8 cellular contexts compared by ENCODE assay signal in the genomic region with DNA sequence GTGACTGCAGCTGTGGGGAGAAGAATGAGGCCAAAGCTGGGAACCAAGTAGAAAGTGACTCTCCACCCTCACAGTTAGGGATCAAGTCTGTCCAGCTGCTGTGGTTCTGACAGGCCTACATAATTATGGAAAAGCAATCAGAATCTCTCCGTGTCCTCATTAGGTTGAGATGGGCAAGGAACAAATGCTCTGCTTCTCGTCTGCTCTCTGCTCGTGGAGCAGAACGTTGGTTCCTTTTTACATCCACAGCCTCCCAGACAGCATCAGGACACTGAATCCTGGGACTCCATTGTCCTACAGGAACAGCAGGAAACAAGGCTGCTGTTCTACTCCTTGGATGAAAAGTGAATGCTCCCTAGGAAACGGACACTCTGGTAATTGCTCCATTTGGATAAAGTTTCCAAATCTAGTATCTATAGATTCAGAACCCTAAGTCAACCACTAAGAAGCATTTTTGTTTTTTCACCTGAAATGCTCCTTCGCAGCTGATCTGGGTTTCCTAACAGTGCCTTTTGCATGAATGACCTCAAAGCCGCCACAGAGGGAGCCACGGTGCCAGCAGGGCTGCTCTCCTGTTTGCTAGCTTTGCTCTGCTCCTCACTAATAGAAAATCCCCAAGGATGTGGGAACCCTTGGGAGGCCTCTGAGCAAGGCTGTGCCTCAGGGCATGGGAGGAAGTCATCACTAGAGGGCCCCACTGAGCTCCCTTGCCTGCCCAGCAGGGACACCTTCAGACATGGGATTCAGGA.
DNase-seq lines count a peak whose midpoint lies in the region; ATAC-seq, FAIRE-seq and TF ChIP-seq lines count a peak whose summit lies in the region.

No MANE protein-coding gene starts in this region.

- peaks cover 4% of the 10 kb centered on the region; the same call in 1 of the 2 replicates for H3K4me1 ChIP-seq in HepG2 (ENCODE audit: insufficient read depth, low read length)
- no peaks in the 10 kb centered on the region for H3K4me1 ChIP-seq in tibial nerve

- intact Hi-C loops in HepG2 (cut with micrococcal nuclease; ENCODE audit: unreplicated experiment), result loop anchor here (1.0 to 5.0 kb wide), 4 partner anchors 103 to 379 kb away; a partner anchor contains a TSS

- no peaks in the 10 kb centered on the region for H3K9me3 ChIP-seq in HepG2 (ENCODE audit: low read length)
- no peaks in the 10 kb centered on the region for H3K9me3 ChIP-seq in tibial nerve

- H3K27ac ChIP-seq in HepG2 (ENCODE audit: extremely low read length, insufficient read depth, low read length), result no peak overlapping the region
- no peak overlapping the region for H3K27ac ChIP-seq in tibial nerve

- H3K27me3 ChIP-seq in HepG2 (ENCODE audit: control insufficient read depth in 1 of 2, insufficient read depth in 2 of 2, low read length in 2 of 2), result peaks cover 0 to 5% of the 10 kb centered on the region in 2 experiments; a peak in 1 of 5 replicates
- H3K27me3 ChIP-seq in tibial nerve, result no peaks in the 10 kb centered on the region

- peak; percentile 70 for FAIRE-seq in HepG2 (lab: Jason Lieb, UNC)

- H3K9ac ChIP-seq in HepG2 (ENCODE audit: insufficient read depth, low read depth, low read length), result no peak overlapping the region

- no peak for TF ChIP-seq EP300 in HepG2 (IDR thresholded peaks at IDR 0.05; ENCODE audit: low read depth in 2 of 2, low read length in 2 of 2)
- TF ChIP-seq EP300 in HepG2 (CRISPR knock-in tag; IDR thresholded peaks at IDR 0.05; ENCODE audit: borderline replicate concordance), result 0 out of 2 replicates have a peak, but pooled peaks have one; percentile 13
- no peak for TF ChIP-seq EP300 in tibial nerve (IDR thresholded peaks at IDR 0.05)

- no peaks in the 10 kb centered on the region for H3K79me2 ChIP-seq in HepG2 (ENCODE audit: insufficient read depth, low read length)

- TF ChIP-seq RAD21 in HepG2 (CRISPR knock-in tag; IDR thresholded peaks at IDR 0.05), result peak; percentile 95

- ATAC-seq in HG02610 (IDR thresholded peaks at IDR 0.05; ENCODE audit: unreplicated experiment), result peak; percentile 44
- ATAC-seq in HepG2, result peak; percentile 97
- ATAC-seq in GM19467 (IDR thresholded peaks at IDR 0.05; ENCODE audit: unreplicated experiment), result no peak
- ATAC-seq in HG03280 (IDR thresholded peaks at IDR 0.05; ENCODE audit: unreplicated experiment), result no peak

- in situ Hi-C loops in Caki2 (cut with HindIII; ENCODE audit: low pct_unique_long_range_greater_than_20kb, low sequenced_read_pairs) (no loop called here), HepG2 (cut with HindIII; ENCODE audit: extremely low pct_ligation_motif_present, low pct_unique_long_range_greater_than_20kb) (no loop called here)

- no peak overlapping the region for H2AFZ ChIP-seq in HepG2 (ENCODE audit: low read length)

- BruUV-seq in HepG2 (replicated peaks; lab: Mats Ljungman, UMichigan), result no TSS peak

- H3K4me2 ChIP-seq in HepG2 (ENCODE audit: low read depth, low read length), result no peak overlapping the region

- TF ChIP-seq POLR2A in HepG2 (IDR thresholded peaks at IDR 0.05; ENCODE audit: insufficient read depth in 1 of 2, low read depth in 2 of 2, low read length in 2 of 2), result no peak
- no peak for TF ChIP-seq POLR2A in tibial nerve (IDR thresholded peaks at IDR 0.05)

- WGBS in HepG2 (ENCODE audit: low lambda C conversion rate), result 8% methylated on average over 8 of the region's 8 CpGs
- 63 to 71% methylated on average over 8 of the region's 8 CpGs for WGBS in tibial nerve, 2 donors

- POLR2A ChIA-PET in HepG2 (lab: Yijun Ruan, JAX), result interaction anchor here (1.6 kb wide), 1 partner anchor 250 kb away, joined by 4 read pairs; no protein-coding TSS in a partner anchor

- peak; percentile 89 for TF ChIP-seq CTCF in HepG2 (CRISPR knock-in tag; IDR thresholded peaks at IDR 0.05)
- TF ChIP-seq CTCF in tibial nerve (IDR thresholded peaks at IDR 0.05), result peak in 4 of 5 experiments; percentile 20 to 46 (median 32)

- H3K4me3 ChIP-seq in HepG2 (replicated peaks in 1 of 3; ENCODE audit: insufficient read depth in 1 of 3, low read depth in 2 of 3, low read length in 3 of 3) (no peak overlapping the region), tibial nerve (no peak overlapping the region)

- H4K20me1 ChIP-seq in HepG2 (ENCODE audit: insufficient read depth, low read length), result no peaks in the 10 kb centered on the region

- DNase-seq in Caki2 (ENCODE audit: low read depth), result peak; percentile 75
- DNase-seq in NCI-H82 (lab: John Stamatoyannopoulos, UW), result peak; percentile 92
- DNase-seq in cerebellar cortex (ENCODE audit: low spot score), result peak; percentile 49
- DNase-seq in HepG2 (ENCODE audit: low spot score), result peak; percentile 81
- DNase-seq in tibial nerve (ENCODE audit: low spot score in 2 of 2), result no peak

- CTCF ChIA-PET in HepG2 (lab: Yijun Ruan, JAX; ENCODE audit: low intra/inter-chr PET ratio, low total read pairs), result interaction anchor here (0.7 to 3.7 kb wide), 7 partner anchors 9 to 475 kb away, joined by 3 to 92 read pairs (median 4); no protein-coding TSS in a partner anchor

- H3K36me3 ChIP-seq in HepG2 (replicated peaks in 1 of 2; ENCODE audit: control insufficient read depth in 1 of 2, insufficient read depth in 2 of 2, low read length in 2 of 2) (no peaks in the 10 kb centered on the region), tibial nerve (no peaks in the 10 kb centered on the region)

TF ChIP-seq in HepG2, 621 proteins besides CTCF, POLR2A, EP300 and RAD21 (continues in another document):
- TF ChIP-seq, protein P1, sequence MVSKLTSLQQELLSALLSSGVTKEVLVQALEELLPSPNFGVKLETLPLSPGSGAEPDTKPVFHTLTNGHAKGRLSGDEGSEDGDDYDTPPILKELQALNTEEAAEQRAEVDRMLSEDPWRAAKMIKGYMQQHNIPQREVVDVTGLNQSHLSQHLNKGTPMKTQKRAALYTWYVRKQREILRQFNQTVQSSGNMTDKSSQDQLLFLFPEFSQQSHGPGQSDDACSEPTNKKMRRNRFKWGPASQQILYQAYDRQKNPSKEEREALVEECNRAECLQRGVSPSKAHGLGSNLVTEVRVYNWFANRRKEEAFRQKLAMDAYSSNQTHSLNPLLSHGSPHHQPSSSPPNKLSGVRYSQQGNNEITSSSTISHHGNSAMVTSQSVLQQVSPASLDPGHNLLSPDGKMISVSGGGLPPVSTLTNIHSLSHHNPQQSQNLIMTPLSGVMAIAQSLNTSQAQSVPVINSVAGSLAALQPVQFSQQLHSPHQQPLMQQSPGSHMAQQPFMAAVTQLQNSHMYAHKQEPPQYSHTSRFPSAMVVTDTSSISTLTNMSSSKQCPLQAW (CRISPR knock-in tag; IDR thresholded peaks at IDR 0.05), result no peak
- no peak for TF ChIP-seq REL (CRISPR knock-in tag; conservative IDR thresholded peaks at IDR 0.05)
- TF ChIP-seq ZNF446 (CRISPR knock-in tag; IDR thresholded peaks at IDR 0.05), result no peak
- TF ChIP-seq, protein P2, sequence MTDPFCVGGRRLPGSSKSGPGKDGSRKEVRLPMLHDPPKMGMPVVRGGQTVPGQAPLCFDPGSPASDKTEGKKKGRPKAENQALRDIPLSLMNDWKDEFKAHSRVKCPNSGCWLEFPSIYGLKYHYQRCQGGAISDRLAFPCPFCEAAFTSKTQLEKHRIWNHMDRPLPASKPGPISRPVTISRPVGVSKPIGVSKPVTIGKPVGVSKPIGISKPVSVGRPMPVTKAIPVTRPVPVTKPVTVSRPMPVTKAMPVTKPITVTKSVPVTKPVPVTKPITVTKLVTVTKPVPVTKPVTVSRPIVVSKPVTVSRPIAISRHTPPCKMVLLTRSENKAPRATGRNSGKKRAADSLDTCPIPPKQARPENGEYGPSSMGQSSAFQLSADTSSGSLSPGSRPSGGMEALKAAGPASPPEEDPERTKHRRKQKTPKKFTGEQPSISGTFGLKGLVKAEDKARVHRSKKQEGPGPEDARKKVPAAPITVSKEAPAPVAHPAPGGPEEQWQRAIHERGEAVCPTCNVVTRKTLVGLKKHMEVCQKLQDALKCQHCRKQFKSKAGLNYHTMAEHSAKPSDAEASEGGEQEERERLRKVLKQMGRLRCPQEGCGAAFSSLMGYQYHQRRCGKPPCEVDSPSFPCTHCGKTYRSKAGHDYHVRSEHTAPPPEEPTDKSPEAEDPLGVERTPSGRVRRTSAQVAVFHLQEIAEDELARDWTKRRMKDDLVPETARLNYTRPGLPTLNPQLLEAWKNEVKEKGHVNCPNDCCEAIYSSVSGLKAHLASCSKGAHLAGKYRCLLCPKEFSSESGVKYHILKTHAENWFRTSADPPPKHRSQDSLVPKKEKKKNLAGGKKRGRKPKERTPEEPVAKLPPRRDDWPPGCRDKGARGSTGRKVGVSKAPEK (CRISPR knock-in tag; IDR thresholded peaks at IDR 0.05; ENCODE audit: borderline replicate concordance), result no peak
- TF ChIP-seq ZNF33A (CRISPR knock-in tag; IDR thresholded peaks at IDR 0.05; ENCODE audit: borderline replicate concordance), result no peak
- TF ChIP-seq SIN3A (IDR thresholded peaks at IDR 0.05; ENCODE audit: borderline replicate concordance, low read depth, low read length), result no peak
- no peak; the same call in 1 of the 2 replicates for TF ChIP-seq ZNF572 (CRISPR knock-in tag; IDR thresholded peaks at IDR 0.05)
- TF ChIP-seq, protein P3, sequence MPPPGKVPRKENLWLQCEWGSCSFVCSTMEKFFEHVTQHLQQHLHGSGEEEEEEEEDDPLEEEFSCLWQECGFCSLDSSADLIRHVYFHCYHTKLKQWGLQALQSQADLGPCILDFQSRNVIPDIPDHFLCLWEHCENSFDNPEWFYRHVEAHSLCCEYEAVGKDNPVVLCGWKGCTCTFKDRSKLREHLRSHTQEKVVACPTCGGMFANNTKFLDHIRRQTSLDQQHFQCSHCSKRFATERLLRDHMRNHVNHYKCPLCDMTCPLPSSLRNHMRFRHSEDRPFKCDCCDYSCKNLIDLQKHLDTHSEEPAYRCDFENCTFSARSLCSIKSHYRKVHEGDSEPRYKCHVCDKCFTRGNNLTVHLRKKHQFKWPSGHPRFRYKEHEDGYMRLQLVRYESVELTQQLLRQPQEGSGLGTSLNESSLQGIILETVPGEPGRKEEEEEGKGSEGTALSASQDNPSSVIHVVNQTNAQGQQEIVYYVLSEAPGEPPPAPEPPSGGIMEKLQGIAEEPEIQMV (CRISPR knock-in tag; IDR thresholded peaks at IDR 0.05; ENCODE audit: low read depth), result peak; percentile 55; the same call in 1 of the 2 replicates
- TF ChIP-seq ZNF383 (CRISPR knock-in tag; IDR thresholded peaks at IDR 0.05; ENCODE audit: borderline replicate concordance), result no peak
- TF ChIP-seq SYNCRIP (IDR thresholded peaks at IDR 0.05; ENCODE audit: insufficient read depth, low read depth, low read length), result no peak
- no peak for TF ChIP-seq MEIS1 (CRISPR knock-in tag; IDR thresholded peaks at IDR 0.05; ENCODE audit: borderline replicate concordance)
- peak; percentile 61 for TF ChIP-seq TARDBP (CRISPR knock-in tag; IDR thresholded peaks at IDR 0.05)
- no peak for TF ChIP-seq ZSCAN22 (CRISPR knock-in tag; IDR thresholded peaks at IDR 0.05)
- TF ChIP-seq POLR2G (IDR thresholded peaks at IDR 0.05; ENCODE audit: low read depth, low read length), result no peak
- 0 out of 2 replicates have a peak, but pooled peaks have one; percentile 44 for TF ChIP-seq ZNF766 (CRISPR knock-in tag; IDR thresholded peaks at IDR 0.05; ENCODE audit: borderline replicate concordance)
- TF ChIP-seq KAT2B (IDR thresholded peaks at IDR 0.05; ENCODE audit: borderline replicate concordance, low read depth, low read length), result no peak
- TF ChIP-seq STAG1 (CRISPR knock-in tag; IDR thresholded peaks at IDR 0.05), result peak; percentile 95

Comparison
In these comparisons a context has a peak if more than half of its experiments do, and no peak if none do; other contexts are left out.
1. DNase-seq: peak in Caki2 (single experiment), NCI-H82 (single experiment), cerebellar cortex (single experiment) and HepG2 (single experiment); none in tibial nerve (0 of 2).
2. ATAC-seq: peak in HG02610 (single experiment) and HepG2 (single experiment); none in GM19467 (single experiment) and HG03280 (single experiment).